In genomic region chr11:36009469-36009868, GRCh38 we compare ENCODE assay signal across 14 cellular contexts.
DNase-seq lines count a peak whose midpoint lies in the region; ATAC-seq and TF ChIP-seq lines count a peak whose summit lies in the region.
"Had no signal": no experiment of that assay in that cellular context is flagged by ENCODE, and none has a peak within 500 bp of the region (broad histone marks: within the 10 kb centered on the region; RNA-seq: fewer than 3 reads in every experiment).

No MANE protein-coding gene starts in this region.

- H3K4me3 ChIP-seq in heart left ventricle = no peak overlapping the region
- peak overlapping the region; percentile 44 for H3K4me3 ChIP-seq in adipocyte (ENCODE audit: low read length)
- H3K4me3 ChIP-seq in fibroblast of villous mesenchyme (ENCODE audit: low read depth, low read length) = no peak overlapping the region
- no peak overlapping the region for H3K4me3 ChIP-seq in tibial nerve
- H3K4me3 ChIP-seq in sigmoid colon = no peak overlapping the region
- H3K4me3 ChIP-seq: BLaER1 treated with 17β-estradiol and CSF1 and Interleukin-3, amounts not matched to agents 10 nM and 100 nM had no signal

- H3K27me3 ChIP-seq in heart left ventricle (no peaks in the 10 kb centered on the region), adipocyte (replicated peaks; ENCODE audit: control insufficient read depth, insufficient read depth, low read length) (no peaks in the 10 kb centered on the region), tibial nerve (no peaks in the 10 kb centered on the region), sigmoid colon (no peaks in the 10 kb centered on the region)
- H3K27me3 ChIP-seq: BLaER1 treated with 17β-estradiol and CSF1 and Interleukin-3, amounts not matched to agents 10 nM and 100 nM had no signal

- intact Hi-C loops in heart left ventricle (cut with DNase I) = no loop called here
- intact Hi-C loops in Right ventricle myocardium inferior (cut with DNase I) = no loop called here
- intact Hi-C loops in sigmoid colon (cut with DNase I) = no loop called here

- CTCF ChIA-PET in activated naive CD4-positive, alpha-beta T cell treated with anti-CD3 and anti-CD28 coated beads, Interleukin-2, amount 10 ng/mL, durations not matched to agents 7 days and 5 days (lab: Charles Lee) = no interaction called here

- ATAC-seq in heart left ventricle = no peak
- no peak for ATAC-seq in Right ventricle myocardium inferior
- ATAC-seq: natural killer cell treated with Interleukin-12 subunit alpha and Interleukin-12 subunit beta and Interleukin-15 and Interleukin-18, amount 100 ng/mL, for 72 hours had no signal

- H3K9me3 Mint-ChIP-seq in activated naive CD4-positive, alpha-beta T cell treated with anti-CD3 and anti-CD28 coated beads, Interleukin-2, amount 10 ng/mL, durations not matched to agents 7 days and 5 days = peaks cover 7% of the 10 kb centered on the region
- H3K9me3 Mint-ChIP-seq: natural killer cell treated with Interleukin-12 subunit alpha and Interleukin-12 subunit beta and Interleukin-15 and Interleukin-18, amount 100 ng/mL, for 72 hours had no signal

- TF ChIP-seq CTCF in heart left ventricle (IDR thresholded peaks at IDR 0.05) (no peak), fibroblast of villous mesenchyme (IDR thresholded peaks at IDR 0.05; ENCODE audit: insufficient read depth, low read depth, low read length) (no peak), tibial nerve (IDR thresholded peaks at IDR 0.05) (no peak), sigmoid colon (IDR thresholded peaks at IDR 0.05) (no peak)

- no peak overlapping the region for H3K4me3 Mint-ChIP-seq in activated naive CD4-positive, alpha-beta T cell treated with anti-CD3 and anti-CD28 coated beads, Interleukin-2, amount 10 ng/mL, durations not matched to agents 7 days and 5 days
- H3K4me3 Mint-ChIP-seq: natural killer cell treated with Interleukin-12 subunit alpha and Interleukin-12 subunit beta and Interleukin-15 and Interleukin-18, amount 100 ng/mL, for 72 hours had no signal

- WGBS in heart left ventricle, 4 donors = 56 to 71% (median 57%) methylated on average over 4 of the region's 4 CpGs
- WGBS in tibial nerve, 2 donors = 26 to 28% methylated on average over 4 of the region's 4 CpGs
- WGBS in sigmoid colon, 2 donors = 77 to 81% methylated on average over 4 of the region's 4 CpGs

- TF ChIP-seq POLR2A in heart left ventricle (IDR thresholded peaks at IDR 0.05) = no peak
- TF ChIP-seq POLR2A in tibial nerve (IDR thresholded peaks at IDR 0.05) = no peak
- no peak for TF ChIP-seq POLR2A in sigmoid colon (IDR thresholded peaks at IDR 0.05)

- no peak overlapping the region for H3K27ac Mint-ChIP-seq in activated naive CD4-positive, alpha-beta T cell treated with anti-CD3 and anti-CD28 coated beads, Interleukin-2, amount 10 ng/mL, durations not matched to agents 7 days and 5 days
- H3K27ac Mint-ChIP-seq: natural killer cell treated with Interleukin-12 subunit alpha and Interleukin-12 subunit beta and Interleukin-15 and Interleukin-18, amount 100 ng/mL, for 72 hours had no signal

- H3K4me1 Mint-ChIP-seq in activated naive CD4-positive, alpha-beta T cell treated with anti-CD3 and anti-CD28 coated beads, Interleukin-2, amount 10 ng/mL, durations not matched to agents 7 days and 5 days = no peaks in the 10 kb centered on the region

- H3K36me3 ChIP-seq in heart left ventricle = no peaks in the 10 kb centered on the region
- H3K36me3 ChIP-seq in adipocyte (ENCODE audit: control insufficient read depth, insufficient read depth, low read length, severe bottlenecking) = no peaks in the 10 kb centered on the region
- no peaks in the 10 kb centered on the region for H3K36me3 ChIP-seq in tibial nerve
- H3K36me3 ChIP-seq in sigmoid colon = no peaks in the 10 kb centered on the region

- peak overlapping the region; percentile 44 for H3K9ac ChIP-seq in adipocyte (ENCODE audit: low read length)
- H3K9ac ChIP-seq: BLaER1 treated with 17β-estradiol and CSF1 and Interleukin-3, amounts not matched to agents 10 nM and 100 nM had no signal

- DNase-seq in heart left ventricle (no peak), Right ventricle myocardium inferior (ENCODE audit: missing footprints) (no peak), adipocyte (ENCODE audit: low read depth) (peak; percentile 78), fibroblast of villous mesenchyme (ENCODE audit: low read depth) (peak; percentile 52), tibial nerve (ENCODE audit: low spot score in 2 of 2) (no peak), NCI-H1105 treated with DMSO at 0.1 percent for 48 hours (lab: John Stamatoyannopoulos, UW) (no peak), sigmoid colon (no peak)
- no peak for DNase-seq in activated naive CD4-positive, alpha-beta T cell treated with anti-CD3 and anti-CD28 coated beads, Interleukin-2, amount 10 ng/mL, durations not matched to agents 7 days and 5 days
- DNase-seq: activated CD4-positive, alpha-beta T cell treated with anti-CD3 and anti-CD28 coated beads, Interleukin-2, amount 50 U/mL, for 1 hour; hippocampal formation; MM.1S; stimulated activated CD4-positive, alpha-beta T cell treated with anti-CD3 and anti-CD28 coated beads, Interleukin-4, amount 100 ng/mL, for 4 hours had no signal

- H3K9me3 ChIP-seq in heart left ventricle (no peaks in the 10 kb centered on the region), adipocyte (ENCODE audit: control insufficient read depth, low read length) (no peaks in the 10 kb centered on the region), tibial nerve (peaks cover 0 to 3% (median 0%) of the 10 kb centered on the region in 4 donors), sigmoid colon (peaks cover 0 to 1% (median 0%) of the 10 kb centered on the region in 4 donors)

- H3K4me1 ChIP-seq in heart left ventricle (peaks cover 0 to 42% (median 18%) of the 10 kb centered on the region in 12 donors), adipocyte (ENCODE audit: control insufficient read depth, insufficient read depth, low read length) (peaks cover 47% of the 10 kb centered on the region), tibial nerve (peaks cover 0 to 60% (median 31%) of the 10 kb centered on the region in 4 donors), sigmoid colon (peaks cover 0 to 23% (median 8%) of the 10 kb centered on the region in 4 donors)

- H3K27ac ChIP-seq in heart left ventricle (peak overlapping the region in 8 of 12 donors; percentile 26 to 79 (median 64)), tibial nerve (peak overlapping the region in 3 of 4 donors; percentile 55 to 90 (median 79)), sigmoid colon (peak overlapping the region in 1 of 4 donors; percentile 11)
- H3K27ac ChIP-seq: BLaER1 treated with 17β-estradiol and CSF1 and Interleukin-3, amounts not matched to agents 10 nM and 100 nM had no signal

- H3K36me3 Mint-ChIP-seq in activated naive CD4-positive, alpha-beta T cell treated with anti-CD3 and anti-CD28 coated beads, Interleukin-2, amount 10 ng/mL, durations not matched to agents 7 days and 5 days = no peaks in the 10 kb centered on the region
- H3K36me3 Mint-ChIP-seq: natural killer cell treated with Interleukin-12 subunit alpha and Interleukin-12 subunit beta and Interleukin-15 and Interleukin-18, amount 100 ng/mL, for 72 hours had no signal

- no peak for TF ChIP-seq EP300 in tibial nerve (IDR thresholded peaks at IDR 0.05)
- TF ChIP-seq EP300 in sigmoid colon (IDR thresholded peaks at IDR 0.05) = no peak

- peaks cover 7% of the 10 kb centered on the region for H3K27me3 Mint-ChIP-seq in activated naive CD4-positive, alpha-beta T cell treated with anti-CD3 and anti-CD28 coated beads, Interleukin-2, amount 10 ng/mL, durations not matched to agents 7 days and 5 days

Comparison
In these comparisons a context has a peak if more than half of its experiments do, and no peak if none do; other contexts are left out.
1. DNase-seq: peak in adipocyte (single experiment) and fibroblast of villous mesenchyme (single experiment); none in heart left ventricle (0 of 5), Right ventricle myocardium inferior (single experiment), tibial nerve (0 of 2), NCI-H1105 treated with DMSO at 0.1 percent for 48 hours (single experiment), activated naive CD4-positive, alpha-beta T cell treated with anti-CD3 and anti-CD28 coated beads, Interleukin-2, amount 10 ng/mL, durations not matched to agents 7 days and 5 days (single experiment) and sigmoid colon (single experiment).